14 cellular contexts compared by ENCODE assay signal in the genomic region with DNA sequence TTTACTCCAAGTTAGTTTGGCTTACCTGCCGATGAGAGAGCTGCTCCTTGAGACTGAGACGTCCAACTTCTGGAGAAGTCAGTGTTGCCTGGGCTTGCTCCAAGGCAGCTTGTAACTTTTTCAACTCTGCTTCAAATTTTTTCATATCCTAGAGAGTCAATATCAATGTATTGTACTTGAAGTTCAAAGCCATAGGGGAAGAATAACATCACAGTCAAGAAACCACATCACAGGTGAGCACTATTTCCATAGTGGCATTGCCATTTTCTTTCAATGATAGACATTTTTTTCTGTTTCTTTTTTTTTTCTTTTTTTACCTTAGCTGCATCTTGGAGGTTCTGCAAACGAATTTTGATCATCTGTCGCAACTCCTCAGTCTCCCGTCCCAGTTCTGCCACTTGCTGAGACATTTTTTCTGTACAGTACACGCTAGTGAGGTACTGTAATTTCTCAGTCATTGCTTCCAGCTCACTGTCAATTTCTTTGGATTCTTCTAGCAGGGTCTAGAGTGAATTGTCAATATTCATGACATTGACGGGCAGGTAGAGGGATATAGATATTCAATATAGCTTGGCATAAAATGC.
A peak's percentile ranks its signal among the peaks of the same experiment; 100 is the strongest.
DNase-seq lines count a peak whose midpoint lies in the region; ATAC-seq and TF ChIP-seq lines count a peak whose summit lies in the region.
"Had no signal": no experiment of that assay in that cellular context is flagged by ENCODE, and none has a peak within 500 bp of the region (broad histone marks: within the 10 kb centered on the region; RNA-seq: fewer than 3 reads in every experiment).

No MANE protein-coding gene starts in this region.

- no peak overlapping the region for H3K27ac ChIP-seq in CD4-positive, CD25-positive, alpha-beta regulatory T cell (ENCODE audit: insufficient read depth, low read length, poor library complexity, severe bottlenecking)
- no peak overlapping the region for H3K27ac ChIP-seq in uterus
- H3K27ac ChIP-seq: KMS-11 had no signal

- H3K27me3 ChIP-seq in CD4-positive, CD25-positive, alpha-beta regulatory T cell (ENCODE audit: control insufficient read depth, insufficient read depth, low read length): no peaks in the 10 kb centered on the region
- H3K27me3 ChIP-seq in uterus: no peaks in the 10 kb centered on the region

- no peaks in the 10 kb centered on the region for H3K9me3 ChIP-seq in CD4-positive, CD25-positive, alpha-beta regulatory T cell (ENCODE audit: control insufficient read depth in 2 of 2, low read length in 2 of 2)
- H3K9me3 ChIP-seq in uterus: no peaks in the 10 kb centered on the region

- no peak overlapping the region for H3K27ac Mint-ChIP-seq in activated T-cell treated with anti-CD3 and anti-CD28 coated beads, Interleukin-2, amount 50 U/mL, for 72 hours
- H3K27ac Mint-ChIP-seq in activated T-cell treated with anti-CD3 and anti-CD28 coated beads, Interleukin-2, amount 50 U/mL, for 24 hours: no peak overlapping the region
- peak overlapping the region; percentile 62 to 86 (median 84) for H3K27ac Mint-ChIP-seq in CD4-positive, CD25-positive, alpha-beta regulatory T cell
- H3K27ac Mint-ChIP-seq in activated naive CD8-positive, alpha-beta T cell treated with anti-CD3 and anti-CD28 coated beads for 36 hours: no peak overlapping the region
- H3K27ac Mint-ChIP-seq: B cell had no signal

- intact Hi-C loops in uterus (cut with DNase I; ENCODE audit: low total_unique reads): no loop called here

- peaks cover 10% of the 10 kb centered on the region for H3K27me3 Mint-ChIP-seq in activated T-cell treated with anti-CD3 and anti-CD28 coated beads, Interleukin-2, amount 50 U/mL, for 72 hours (ENCODE audit: low read depth)
- no peaks in the 10 kb centered on the region for H3K27me3 Mint-ChIP-seq in activated T-cell treated with anti-CD3 and anti-CD28 coated beads, Interleukin-2, amount 50 U/mL, for 24 hours
- peaks cover 4% of the 10 kb centered on the region for H3K27me3 Mint-ChIP-seq in CD4-positive, CD25-positive, alpha-beta regulatory T cell
- H3K27me3 Mint-ChIP-seq in activated naive CD8-positive, alpha-beta T cell treated with anti-CD3 and anti-CD28 coated beads for 36 hours: peaks cover 3% of the 10 kb centered on the region
- H3K27me3 Mint-ChIP-seq: B cell had no signal

- peak overlapping the region; percentile 27 for H3K4me3 ChIP-seq in CD4-positive, CD25-positive, alpha-beta regulatory T cell (ENCODE audit: low read depth, low read length)
- no peak overlapping the region for H3K4me3 ChIP-seq in Jurkat, Clone E6-1 (ENCODE audit: low read length)
- H3K4me3 ChIP-seq in uterus: no peak overlapping the region

- H3K4me1 Mint-ChIP-seq in activated T-cell treated with anti-CD3 and anti-CD28 coated beads, Interleukin-2, amount 50 U/mL, for 72 hours (ENCODE audit: low read depth): peaks cover 31% of the 10 kb centered on the region
- H3K4me1 Mint-ChIP-seq in activated T-cell treated with anti-CD3 and anti-CD28 coated beads, Interleukin-2, amount 50 U/mL, for 24 hours (ENCODE audit: low read depth): peaks cover 22% of the 10 kb centered on the region
- peaks cover 18 to 29% (median 23%) of the 10 kb centered on the region in 4 donors for H3K4me1 Mint-ChIP-seq in CD4-positive, CD25-positive, alpha-beta regulatory T cell
- H3K4me1 Mint-ChIP-seq in activated naive CD8-positive, alpha-beta T cell treated with anti-CD3 and anti-CD28 coated beads for 36 hours: peaks cover 20% of the 10 kb centered on the region

- DNase-seq in activated T-cell treated with anti-CD3 and anti-CD28 coated beads, Interleukin-2, amount 50 U/mL, for 72 hours: no peak
- no peak for DNase-seq in activated T-cell treated with anti-CD3 and anti-CD28 coated beads, Interleukin-2, amount 50 U/mL, for 24 hours
- peak in 2 of 3 donors; percentile 29 to 51 for DNase-seq in CD4-positive, CD25-positive, alpha-beta regulatory T cell
- DNase-seq in Jurkat, Clone E6-1 (ENCODE audit: low read depth, low spot score): peak; percentile 83
- no peak for DNase-seq in activated naive CD8-positive, alpha-beta T cell treated with anti-CD3 and anti-CD28 coated beads for 36 hours
- DNase-seq in uterus (no peak), occipital lobe (lab: John Stamatoyannopoulos, UW) (no peak)
- DNase-seq: MV-4-11, NCI-H187 treated with DMSO at 0.1 percent for 48 hours, NCI-H524, NCI-H82 had no signal

- peak overlapping the region; percentile 14 to 52 for H3K4me3 Mint-ChIP-seq in activated T-cell treated with anti-CD3 and anti-CD28 coated beads, Interleukin-2, amount 50 U/mL, for 72 hours
- no peak overlapping the region for H3K4me3 Mint-ChIP-seq in activated T-cell treated with anti-CD3 and anti-CD28 coated beads, Interleukin-2, amount 50 U/mL, for 24 hours
- H3K4me3 Mint-ChIP-seq in CD4-positive, CD25-positive, alpha-beta regulatory T cell: peak overlapping the region; percentile 51 to 89 (median 64)
- peak overlapping the region; percentile 16 for H3K4me3 Mint-ChIP-seq in activated naive CD8-positive, alpha-beta T cell treated with anti-CD3 and anti-CD28 coated beads for 36 hours
- H3K4me3 Mint-ChIP-seq: B cell had no signal

- no peak for ATAC-seq in activated T-cell treated with anti-CD3 and anti-CD28 coated beads, Interleukin-2, amount 50 U/mL, for 72 hours (replicated peaks in 1 of 2)
- no peak for ATAC-seq in CD4-positive, CD25-positive, alpha-beta regulatory T cell (ENCODE audit: low read depth in 2 of 2)
- no peak for ATAC-seq in HG03045 (IDR thresholded peaks at IDR 0.05; ENCODE audit: unreplicated experiment)

- peaks cover 14% of the 10 kb centered on the region for H3K4me1 ChIP-seq in CD4-positive, CD25-positive, alpha-beta regulatory T cell (ENCODE audit: control insufficient read depth, insufficient read depth, low read length, poor library complexity, severe bottlenecking)
- H3K4me1 ChIP-seq in uterus: no peaks in the 10 kb centered on the region

- TF ChIP-seq POLR2A in uterus (IDR thresholded peaks at IDR 0.05): no peak

- TF ChIP-seq CTCF in uterus (IDR thresholded peaks at IDR 0.05): no peak

- no peaks in the 10 kb centered on the region for H3K36me3 Mint-ChIP-seq in activated T-cell treated with anti-CD3 and anti-CD28 coated beads, Interleukin-2, amount 50 U/mL, for 72 hours (ENCODE audit: insufficient read depth in 2 of 2)
- no peaks in the 10 kb centered on the region for H3K36me3 Mint-ChIP-seq in activated T-cell treated with anti-CD3 and anti-CD28 coated beads, Interleukin-2, amount 50 U/mL, for 24 hours (ENCODE audit: low read depth)
- H3K36me3 Mint-ChIP-seq in CD4-positive, CD25-positive, alpha-beta regulatory T cell: peaks cover 5% of the 10 kb centered on the region
- no peaks in the 10 kb centered on the region for H3K36me3 Mint-ChIP-seq in activated naive CD8-positive, alpha-beta T cell treated with anti-CD3 and anti-CD28 coated beads for 36 hours

- H3K9me3 Mint-ChIP-seq in activated T-cell treated with anti-CD3 and anti-CD28 coated beads, Interleukin-2, amount 50 U/mL, for 72 hours: no peaks in the 10 kb centered on the region
- H3K9me3 Mint-ChIP-seq in activated T-cell treated with anti-CD3 and anti-CD28 coated beads, Interleukin-2, amount 50 U/mL, for 24 hours: no peaks in the 10 kb centered on the region
- H3K9me3 Mint-ChIP-seq in CD4-positive, CD25-positive, alpha-beta regulatory T cell: no peaks in the 10 kb centered on the region
- H3K9me3 Mint-ChIP-seq in activated naive CD8-positive, alpha-beta T cell treated with anti-CD3 and anti-CD28 coated beads for 36 hours: no peaks in the 10 kb centered on the region

- no peaks in the 10 kb centered on the region for H3K36me3 ChIP-seq in CD4-positive, CD25-positive, alpha-beta regulatory T cell (ENCODE audit: control insufficient read depth, insufficient read depth, low read length)
- H3K36me3 ChIP-seq in uterus: no peaks in the 10 kb centered on the region

Comparison
In these comparisons a context has a peak if more than half of its experiments do, and no peak if none do; other contexts are left out.
1. DNase-seq: peak in CD4-positive, CD25-positive, alpha-beta regulatory T cell (2 of 3) and Jurkat, Clone E6-1 (single experiment); none in activated T-cell treated with anti-CD3 and anti-CD28 coated beads, Interleukin-2, amount 50 U/mL, for 72 hours (0 of 2), activated T-cell treated with anti-CD3 and anti-CD28 coated beads, Interleukin-2, amount 50 U/mL, for 24 hours (single experiment), activated naive CD8-positive, alpha-beta T cell treated with anti-CD3 and anti-CD28 coated beads for 36 hours (single experiment), uterus (0 of 2) and occipital lobe (single experiment).
2. H3K27ac Mint-ChIP-seq: peak in CD4-positive, CD25-positive, alpha-beta regulatory T cell (3 of 3); none in activated T-cell treated with anti-CD3 and anti-CD28 coated beads, Interleukin-2, amount 50 U/mL, for 72 hours (single experiment), activated T-cell treated with anti-CD3 and anti-CD28 coated beads, Interleukin-2, amount 50 U/mL, for 24 hours (single experiment) and activated naive CD8-positive, alpha-beta T cell treated with anti-CD3 and anti-CD28 coated beads for 36 hours (single experiment).